14 cellular contexts compared by ENCODE assay signal in genomic region chr13:39929583-39929982, GRCh38.
DNase-seq lines count a peak whose midpoint lies in the region; ATAC-seq and TF ChIP-seq lines count a peak whose summit lies in the region.
"Had no signal": no experiment of that assay in that cellular context is flagged by ENCODE, and none has a peak within 500 bp of the region (broad histone marks: within the 10 kb centered on the region; RNA-seq: fewer than 3 reads in every experiment).

No MANE protein-coding gene starts in this region.

- no peak overlapping the region for H3K23ac ChIP-seq in trophoblast cell (ENCODE audit: low read length)

- H3K27ac Mint-ChIP-seq in osteocyte (ENCODE audit: unreplicated experiment): no peak overlapping the region
- H3K27ac Mint-ChIP-seq: CD14-positive monocyte; CD8-positive, alpha-beta memory T cell had no signal

- no peak overlapping the region for H4K8ac ChIP-seq in trophoblast cell (ENCODE audit: low read depth, low read length)

- DNase-seq in NCI-H2171 treated with DMSO at 0.1 percent for 48 hours (lab: John Stamatoyannopoulos, UW) (peak; percentile 10), NCI-H2171 (lab: John Stamatoyannopoulos, UW) (no peak), trophoblast cell (no peak), osteocyte (ENCODE audit: extremely low spot score, unreplicated experiment) (no peak), foreskin melanocyte (no peak)
- DNase-seq: Caco-2; CD8-positive, alpha-beta memory T cell; DMS53 had no signal

- H4K12ac ChIP-seq in trophoblast cell (ENCODE audit: low read depth, low read length): no peak overlapping the region

- H3K79me1 ChIP-seq in trophoblast cell (ENCODE audit: low read length): peaks cover 5% of the 10 kb centered on the region

- no peak for TF ChIP-seq CTCF in KMS-11 (conservative IDR thresholded peaks at IDR 0.05; ENCODE audit: low read depth, low read length)
- no peak for TF ChIP-seq CTCF in osteocyte (IDR thresholded peaks at IDR 0.05)

- no peaks in the 10 kb centered on the region for H3K27me3 Mint-ChIP-seq in osteocyte (ENCODE audit: unreplicated experiment)

- H3K79me2 ChIP-seq in KMS-11 (ENCODE audit: insufficient read depth, low read depth): no peaks in the 10 kb centered on the region
- no peaks in the 10 kb centered on the region for H3K79me2 ChIP-seq in trophoblast cell (ENCODE audit: control insufficient read depth, insufficient read depth, low read length, poor library complexity)

- H2AFZ ChIP-seq in KMS-11 (ENCODE audit: low read depth): no peak overlapping the region
- H2AFZ ChIP-seq in trophoblast cell (ENCODE audit: insufficient read depth, low read length, poor library complexity): no peak overlapping the region

- H2BK120ac ChIP-seq in trophoblast cell (ENCODE audit: insufficient read depth, low read length, poor library complexity): peak overlapping the region; percentile 58

- H3K4me1 Mint-ChIP-seq in osteocyte (ENCODE audit: unreplicated experiment): no peaks in the 10 kb centered on the region
- H3K4me1 Mint-ChIP-seq: CD14-positive monocyte had no signal

- H3K4me2 ChIP-seq in KMS-11: peak overlapping the region; percentile 58; the same call in 1 of the 2 replicates
- no peak overlapping the region for H3K4me2 ChIP-seq in trophoblast cell (ENCODE audit: low read length)

- peak overlapping the region; percentile 65 for H2BK12ac ChIP-seq in trophoblast cell (ENCODE audit: low read length)

- ATAC-seq in SK-N-SH treated with all-trans-retinoic acid at 6 μM for 48 hours (peak; percentile 79), GM19455 (IDR thresholded peaks at IDR 0.05; ENCODE audit: unreplicated experiment) (no peak)

- WGBS in trophoblast cell (ENCODE audit: extremely low coverage, insufficient coverage, insufficient read length): no CpG with 5 or more reads among the region's 1 CpG

- H3K4me3 ChIP-seq in KMS-11 (IDR thresholded peaks at IDR 0.05; ENCODE audit: insufficient read depth, low read depth, low read length) (no peak overlapping the region), trophoblast cell (ENCODE audit: low read depth, low read length) (no peak overlapping the region)
- H3K4me3 ChIP-seq: HAP-1 had no signal

- no peak overlapping the region for H3K18ac ChIP-seq in trophoblast cell (ENCODE audit: low read length)

- peaks cover 14% of the 10 kb centered on the region for H3K9me3 Mint-ChIP-seq in osteocyte (ENCODE audit: unreplicated experiment)

- no peak overlapping the region for H3K27ac ChIP-seq in KMS-11
- peak overlapping the region; percentile 73 for H3K27ac ChIP-seq in trophoblast cell (ENCODE audit: low read depth, low read length)
- H3K27ac ChIP-seq: 22Rv1 had no signal

- H3K14ac ChIP-seq in trophoblast cell (ENCODE audit: low read length): peak overlapping the region; percentile 84

- H2BK5ac ChIP-seq in trophoblast cell (ENCODE audit: low read depth, low read length, poor library complexity): peak overlapping the region; percentile 86

- H3K36me3 ChIP-seq in KMS-11 (ENCODE audit: insufficient read depth): no peaks in the 10 kb centered on the region
- peaks cover 0 to 5% of the 10 kb centered on the region in 2 experiments for H3K36me3 ChIP-seq in trophoblast cell (ENCODE audit: control insufficient read depth in 1 of 2, insufficient read depth in 2 of 2, low read length in 2 of 2)
- H3K36me3 ChIP-seq: HAP-1 had no signal

- H3K9ac ChIP-seq in KMS-11 (no peak overlapping the region), trophoblast cell (ENCODE audit: low read length) (no peak overlapping the region)

- no peak overlapping the region for H2AK5ac ChIP-seq in trophoblast cell (ENCODE audit: low read length)

- no peaks in the 10 kb centered on the region for H3K27me3 ChIP-seq in KMS-11 (ENCODE audit: insufficient read depth, low read depth)
- no peaks in the 10 kb centered on the region for H3K27me3 ChIP-seq in trophoblast cell (ENCODE audit: insufficient read depth, low read length)

- H3K36me3 Mint-ChIP-seq in osteocyte (ENCODE audit: unreplicated experiment): no peaks in the 10 kb centered on the region
- H3K36me3 Mint-ChIP-seq: CD14-positive monocyte had no signal

- no peak overlapping the region for H4K91ac ChIP-seq in trophoblast cell (ENCODE audit: low read depth, low read length)

- H3K9me3 ChIP-seq in trophoblast cell (ENCODE audit: insufficient read depth, low read depth, low read length): peaks cover 5% of the 10 kb centered on the region
- H3K9me3 ChIP-seq: HAP-1 had no signal

- H3K4me3 Mint-ChIP-seq in osteocyte (ENCODE audit: unreplicated experiment): no peak overlapping the region
- H3K4me3 Mint-ChIP-seq: CD14-positive monocyte; CD8-positive, alpha-beta memory T cell had no signal

- H4K20me1 ChIP-seq in KMS-11 (ENCODE audit: insufficient read depth): no peaks in the 10 kb centered on the region

- peak overlapping the region; percentile 33 for H3K4ac ChIP-seq in trophoblast cell (ENCODE audit: low read depth, low read length)

- H3K4me1 ChIP-seq in KMS-11 (ENCODE audit: low read depth, poor library complexity, severe bottlenecking) (peaks cover 22% of the 10 kb centered on the region), trophoblast cell (ENCODE audit: control insufficient read depth in 1 of 2, insufficient read depth in 2 of 2, low read length in 2 of 2) (peaks cover 0 to 3% of the 10 kb centered on the region in 2 experiments)
- H3K4me1 ChIP-seq: Caco-2, HAP-1 had no signal

TF ChIP-seq in SK-N-SH treated with all-trans-retinoic acid at 6 μM for 48 hours, 23 proteins besides CTCF, POLR2A, EP300 and RAD21:
- peak; percentile 56; the same call in 1 of the 2 replicates for TF ChIP-seq TCF4 (CRISPR knock-in tag; IDR thresholded peaks at IDR 0.05; ENCODE audit: borderline replicate concordance)
- TF ChIP-seq ESRRG (CRISPR knock-in tag; IDR thresholded peaks at IDR 0.05): no peak
- peak; percentile 76; the same call in 1 of the 2 replicates for TF ChIP-seq TSHZ2 (CRISPR knock-in tag; IDR thresholded peaks at IDR 0.05)
TF ChIP-seq in SK-N-SH treated with all-trans-retinoic acid at 6 μM for 48 hours: peak in this region for 2.
